In genomic region chr1:37807220-37807554, GRCh38 we compare ENCODE assay signal across 8 cellular contexts. TPM values are rescaled to one million over a fixed set of nuclear protein-coding genes. Genes with fewer than 3 reads are reported as not detected.
DNase-seq lines count a peak whose midpoint lies in the region; ATAC-seq and TF ChIP-seq lines count a peak whose summit lies in the region.

No MANE protein-coding gene starts in this region.

- no peak for TF ChIP-seq CTCF in kidney epithelial cell (IDR thresholded peaks at IDR 0.05; ENCODE audit: insufficient read depth, low read length, poor library complexity, severe bottlenecking)

- H3K36me3 Mint-ChIP-seq in activated CD4-positive, alpha-beta T cell treated with anti-CD3 and anti-CD28 coated beads, Interleukin-2, amount 10 ng/mL, durations not matched to agents 7 days and 5 days (ENCODE audit: low read depth): peaks cover 40% of the 10 kb centered on the region
- peaks cover 56% of the 10 kb centered on the region for H3K36me3 Mint-ChIP-seq in activated naive CD8-positive, alpha-beta T cell treated with anti-CD3 and anti-CD28 coated beads for 36 hours

- POLR2A ChIA-PET in activated CD4-positive, alpha-beta T cell treated with anti-CD3 and anti-CD28 coated beads, Interleukin-2, amount 10 ng/mL, durations not matched to agents 7 days and 5 days (lab: Charles Lee): interaction anchor here (0.6 kb wide), 1 partner anchor 176 kb away, joined by 6 read pairs; no protein-coding TSS in a partner anchor

- no peaks in the 10 kb centered on the region for H3K9me3 ChIP-seq in thymus (ENCODE audit: control insufficient read depth)

- H3K27ac ChIP-seq in thymus (ENCODE audit: low read depth): peak overlapping the region; percentile 86

- H3K27me3 ChIP-seq in kidney epithelial cell (ENCODE audit: control insufficient read depth, insufficient read depth, low read length) (no peaks in the 10 kb centered on the region), thymus (ENCODE audit: control insufficient read depth, insufficient read depth) (no peaks in the 10 kb centered on the region)

- H3K36me3 ChIP-seq in kidney epithelial cell (ENCODE audit: control insufficient read depth, insufficient read depth, low read length): peaks cover 3% of the 10 kb centered on the region
- H3K36me3 ChIP-seq in thymus (ENCODE audit: control insufficient read depth, insufficient read depth): peaks cover 36% of the 10 kb centered on the region

- H3K27me3 Mint-ChIP-seq in activated CD4-positive, alpha-beta T cell treated with anti-CD3 and anti-CD28 coated beads, Interleukin-2, amount 10 ng/mL, durations not matched to agents 7 days and 5 days: no peaks in the 10 kb centered on the region
- H3K27me3 Mint-ChIP-seq in activated naive CD8-positive, alpha-beta T cell treated with anti-CD3 and anti-CD28 coated beads for 36 hours: no peaks in the 10 kb centered on the region

- peak overlapping the region; percentile 85 for H3K4me3 Mint-ChIP-seq in activated CD4-positive, alpha-beta T cell treated with anti-CD3 and anti-CD28 coated beads, Interleukin-2, amount 10 ng/mL, durations not matched to agents 7 days and 5 days
- H3K4me3 Mint-ChIP-seq in activated naive CD8-positive, alpha-beta T cell treated with anti-CD3 and anti-CD28 coated beads for 36 hours: peak overlapping the region; percentile 86

- H3K4me3 ChIP-seq in kidney epithelial cell (ENCODE audit: low read depth, low read length): peak overlapping the region; percentile 58
- H3K4me3 ChIP-seq in thymus (ENCODE audit: low read length): peak overlapping the region; percentile 99

- 24% methylated on average over 9 of the region's 9 CpGs for WGBS in thymus

- peaks cover 42% of the 10 kb centered on the region for H3K4me1 Mint-ChIP-seq in activated CD4-positive, alpha-beta T cell treated with anti-CD3 and anti-CD28 coated beads, Interleukin-2, amount 10 ng/mL, durations not matched to agents 7 days and 5 days
- peaks cover 37% of the 10 kb centered on the region for H3K4me1 Mint-ChIP-seq in activated naive CD8-positive, alpha-beta T cell treated with anti-CD3 and anti-CD28 coated beads for 36 hours

- no peak for DNase-seq in activated CD4-positive, alpha-beta T cell treated with anti-CD3 and anti-CD28 coated beads, Interleukin-2, amount 10 ng/mL, durations not matched to agents 7 days and 5 days
- DNase-seq in activated CD4-positive, alpha-beta T cell treated with anti-CD3 and anti-CD28 coated beads for 1 hour: no peak
- no peak for DNase-seq in activated naive CD8-positive, alpha-beta T cell treated with anti-CD3 and anti-CD28 coated beads for 36 hours
- DNase-seq in kidney epithelial cell (ENCODE audit: low read depth): no peak
- DNase-seq in NAMALWA (ENCODE audit: low spot score): no peak
- no peak for DNase-seq in NOMO-1 treated with DMSO at 0.1 percent for 48 hours (lab: John Stamatoyannopoulos, UW; ENCODE audit: unreplicated experiment)

- peak overlapping the region; percentile 88 for H3K27ac Mint-ChIP-seq in activated CD4-positive, alpha-beta T cell treated with anti-CD3 and anti-CD28 coated beads, Interleukin-2, amount 10 ng/mL, durations not matched to agents 7 days and 5 days
- peak overlapping the region; percentile 87 for H3K27ac Mint-ChIP-seq in activated naive CD8-positive, alpha-beta T cell treated with anti-CD3 and anti-CD28 coated beads for 36 hours

- CTCF ChIA-PET in activated CD4-positive, alpha-beta T cell treated with anti-CD3 and anti-CD28 coated beads, Interleukin-2, amount 10 ng/mL, durations not matched to agents 7 days and 5 days (lab: Charles Lee): interaction anchor here (0.7 to 2.5 kb wide), 5 partner anchors 9 to 52 kb away, joined by 3 to 16 read pairs (median 3); partner anchors contain the start of gene MTF1

- H3K4me1 ChIP-seq in thymus (ENCODE audit: control insufficient read depth, insufficient read depth, low read length): peaks cover 9% of the 10 kb centered on the region

- no peak for ATAC-seq in HG02678 (IDR thresholded peaks at IDR 0.05; ENCODE audit: unreplicated experiment)

- H3K9me3 Mint-ChIP-seq in activated CD4-positive, alpha-beta T cell treated with anti-CD3 and anti-CD28 coated beads, Interleukin-2, amount 10 ng/mL, durations not matched to agents 7 days and 5 days: no peaks in the 10 kb centered on the region
- no peaks in the 10 kb centered on the region for H3K9me3 Mint-ChIP-seq in activated naive CD8-positive, alpha-beta T cell treated with anti-CD3 and anti-CD28 coated beads for 36 hours

RNA-seq across cellular contexts. Expression of gene C1orf122, which starts 0.4 kb away (rescaled TPM):
- total RNA-seq in activated CD4-positive, alpha-beta T cell treated with anti-CD3 and anti-CD28 coated beads, Interleukin-2, amount 10 ng/mL, durations not matched to agents 7 days and 5 days: 10 to 100 TPM; 13.9 to 16.8 TPM
- 10 to 100 TPM; 26.1 to 27.7 TPM for total RNA-seq in activated naive CD8-positive, alpha-beta T cell treated with anti-CD3 and anti-CD28 coated beads for 36 hours
- 112 and 118 TPM in 2 replicates for total RNA-seq in kidney epithelial cell
- polyA plus RNA-seq in thymus: 33.0 TPM

RNA-seq across cellular contexts. Expression of gene YRDC, which starts 0.8 kb away (rescaled TPM):
- total RNA-seq in activated CD4-positive, alpha-beta T cell treated with anti-CD3 and anti-CD28 coated beads, Interleukin-2, amount 10 ng/mL, durations not matched to agents 7 days and 5 days: 10 to 100 TPM; 12.0 to 13.8 TPM
- total RNA-seq in activated naive CD8-positive, alpha-beta T cell treated with anti-CD3 and anti-CD28 coated beads for 36 hours: 10 to 100 TPM; 58.3 to 62.0 TPM
- total RNA-seq in kidney epithelial cell: 48.7 and 54.7 TPM in 2 replicates
- 13.3 TPM for polyA plus RNA-seq in thymus

RNA-seq across cellular contexts. Expression of gene MANEAL, which starts 13.5 kb away (rescaled TPM):
- total RNA-seq in activated CD4-positive, alpha-beta T cell treated with anti-CD3 and anti-CD28 coated beads, Interleukin-2, amount 10 ng/mL, durations not matched to agents 7 days and 5 days: 1 to 10 TPM; 1.3 to 1.5 TPM
- total RNA-seq in activated naive CD8-positive, alpha-beta T cell treated with anti-CD3 and anti-CD28 coated beads for 36 hours: 1 to 10 TPM; 1.5 TPM
- total RNA-seq in kidney epithelial cell: 6.4 and 8.7 TPM in 2 replicates
- polyA plus RNA-seq in thymus: 1.8 TPM

RNA-seq across cellular contexts. Expression of gene EPHA10, which starts 42.3 kb away (rescaled TPM):
- total RNA-seq in activated CD4-positive, alpha-beta T cell treated with anti-CD3 and anti-CD28 coated beads, Interleukin-2, amount 10 ng/mL, durations not matched to agents 7 days and 5 days: not detected
- total RNA-seq in activated naive CD8-positive, alpha-beta T cell treated with anti-CD3 and anti-CD28 coated beads for 36 hours: not detected
- total RNA-seq in kidney epithelial cell: 0.13 and 0.55 TPM in 2 replicates
- polyA plus RNA-seq in thymus: 0.32 TPM

RNA-seq across cellular contexts. Expression of gene MTF1, which starts 52.2 kb away (rescaled TPM):
- total RNA-seq in activated CD4-positive, alpha-beta T cell treated with anti-CD3 and anti-CD28 coated beads, Interleukin-2, amount 10 ng/mL, durations not matched to agents 7 days and 5 days: 10 to 100 TPM; 21.0 to 22.5 TPM
- total RNA-seq in activated naive CD8-positive, alpha-beta T cell treated with anti-CD3 and anti-CD28 coated beads for 36 hours: 10 to 100 TPM; 31.2 to 31.4 TPM
- total RNA-seq in kidney epithelial cell: 4.3 and 5.2 TPM in 2 replicates
- polyA plus RNA-seq in thymus: 3.1 TPM
